In the genomic region with DNA sequence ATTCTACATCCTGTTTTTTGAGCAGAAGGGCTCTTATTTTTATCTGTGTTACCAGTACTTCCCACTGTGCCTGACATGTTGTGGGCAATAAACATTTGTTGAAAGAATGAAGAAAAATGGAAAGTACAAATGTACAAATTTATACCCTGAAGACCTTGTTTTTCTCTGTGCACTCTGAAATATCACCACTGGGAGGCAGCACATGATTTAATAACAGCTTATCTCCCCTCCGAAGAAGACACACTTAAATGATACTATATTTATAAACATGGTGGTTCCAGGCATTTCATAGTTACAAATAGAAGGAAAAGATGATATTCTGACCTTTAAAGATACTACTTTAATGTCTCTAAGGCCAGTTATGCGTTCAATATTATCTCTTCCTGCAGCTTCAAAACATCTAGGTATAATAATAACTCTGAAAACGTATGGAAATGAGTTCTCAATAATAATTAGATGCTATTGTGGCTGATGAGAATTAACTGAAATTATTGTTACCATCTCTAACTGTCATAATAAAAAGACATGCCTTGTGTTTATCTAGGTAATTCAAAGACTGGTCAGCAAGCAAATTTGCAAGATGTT, we compare ENCODE assay signal across 9 cellular contexts. TPM values are rescaled to one million over a fixed set of nuclear protein-coding genes. Genes with fewer than 3 reads are reported as not detected.
DNase-seq lines count a peak whose midpoint lies in the region; ATAC-seq and TF ChIP-seq lines count a peak whose summit lies in the region.
"Had no signal": no experiment of that assay in that cellular context is flagged by ENCODE, and none has a peak within 500 bp of the region (broad histone marks: within the 10 kb centered on the region; RNA-seq: fewer than 3 reads in every experiment).

No MANE protein-coding gene starts in this region.

- POLR2A ChIA-PET in RWPE1 (lab: Yijun Ruan, JAX; ENCODE audit: low non-redundant PET): no interaction called here

- no peak overlapping the region for H3K27ac ChIP-seq in RWPE1
- H3K27ac ChIP-seq in adrenal gland: no peak overlapping the region

- H3K27me3 ChIP-seq in adrenal gland (no peaks in the 10 kb centered on the region), MG63 (no peaks in the 10 kb centered on the region)

- no peaks in the 10 kb centered on the region for H3K4me1 ChIP-seq in adrenal gland (replicated peaks in 1 of 2)

- no peak for TF ChIP-seq POLR2A in adrenal gland (IDR thresholded peaks at IDR 0.05)

- TF ChIP-seq CTCF in RWPE1 (conservative IDR thresholded peaks at IDR 0.05; ENCODE audit: low read depth) (peak; percentile 74), adrenal gland (IDR thresholded peaks at IDR 0.05) (peak; percentile 56 to 84 (median 74))

- intact Hi-C loops in adrenal gland (cut with DNase I): loop anchor here (5.0 to 10.0 kb wide), 4 partner anchors 230 to 440 kb away; no protein-coding TSS in a partner anchor

- WGBS in adrenal gland, 4 donors: 16 to 19% (median 18%) methylated on average over 3 of the region's 3 CpGs

- no peaks in the 10 kb centered on the region for H3K36me3 ChIP-seq in adrenal gland (replicated peaks in 1 of 2)
- no peaks in the 10 kb centered on the region for H3K36me3 ChIP-seq in MG63

- peak; percentile 34 for DNase-seq in COR-L47 (lab: John Stamatoyannopoulos, UW)
- peak; percentile 27 for DNase-seq in KG1 (lab: John Stamatoyannopoulos, UW)
- DNase-seq in RWPE1 (ENCODE audit: low spot score): peak; percentile 36
- DNase-seq in adrenal gland: peak; percentile 20 to 71 (median 51)
- peak; percentile 21 for DNase-seq in hepatic stellate cell (ENCODE audit: low spot score)
- DNase-seq in stimulated activated CD4-positive, alpha-beta T cell treated with anti-CD3 and anti-CD28 coated beads, Interleukin-15, amount 100 ng/mL, for 24 hours: peak; percentile 63
- no peak for DNase-seq in MG63

- H3K9me3 ChIP-seq in adrenal gland (replicated peaks in 1 of 3) (no peaks in the 10 kb centered on the region), MG63 (0 out of 2 replicates have a peak, but pooled peaks cover 2% of the 10 kb centered on the region)

- H3K4me3 ChIP-seq in adrenal gland (no peak overlapping the region), MG63 (no peak overlapping the region)

- CTCF ChIA-PET in RWPE1 (lab: Yijun Ruan, JAX): interaction anchor here (0.6 to 1.3 kb wide), 8 partner anchors 93 to 753 kb away, joined by 3 to 11 read pairs (median 4); no protein-coding TSS in a partner anchor

- ATAC-seq in GM19463 (IDR thresholded peaks at IDR 0.05; ENCODE audit: unreplicated experiment): peak; percentile 48

RNA-seq across cellular contexts. Expression of gene DYNLT5, which starts 12.8 kb away (rescaled TPM):
- 1 to 10 TPM in 2 of 8 donors, under 1 TPM in 3, not detected in 3; 0.21 to 2.0 (median 0.50) TPM for total RNA-seq in adrenal gland
- polyA plus RNA-seq in adrenal gland: under 1 TPM; 0.33 to 0.80 (median 0.40) TPM
- not detected in 2 replicates for total RNA-seq in MG63 (2014; rRNA removed; shearing (Covaris generic); ENCODE audit: low replicate concordance)
- total RNA-seq: T-helper 1 cell treated with Interleukin-12 subunit alpha and Interleukin-12 subunit beta and Interleukin-4 antibody, amounts not matched to agents 30 ng/mL and 1 ng/mL, for 36 hours had no signal

RNA-seq across cellular contexts. Expression of gene INSL5, which starts 36.0 kb away (rescaled TPM):
- total RNA-seq in adrenal gland: not detected
- polyA plus RNA-seq in adrenal gland: not detected
- not detected in 2 replicates for total RNA-seq in MG63 (2014; rRNA removed; shearing (Covaris generic); ENCODE audit: low replicate concordance)
- total RNA-seq: T-helper 1 cell treated with Interleukin-12 subunit alpha and Interleukin-12 subunit beta and Interleukin-4 antibody, amounts not matched to agents 30 ng/mL and 1 ng/mL, for 36 hours had no signal
